Comparison of ENCODE assay signal across 1 cellular context in the genomic region with DNA sequence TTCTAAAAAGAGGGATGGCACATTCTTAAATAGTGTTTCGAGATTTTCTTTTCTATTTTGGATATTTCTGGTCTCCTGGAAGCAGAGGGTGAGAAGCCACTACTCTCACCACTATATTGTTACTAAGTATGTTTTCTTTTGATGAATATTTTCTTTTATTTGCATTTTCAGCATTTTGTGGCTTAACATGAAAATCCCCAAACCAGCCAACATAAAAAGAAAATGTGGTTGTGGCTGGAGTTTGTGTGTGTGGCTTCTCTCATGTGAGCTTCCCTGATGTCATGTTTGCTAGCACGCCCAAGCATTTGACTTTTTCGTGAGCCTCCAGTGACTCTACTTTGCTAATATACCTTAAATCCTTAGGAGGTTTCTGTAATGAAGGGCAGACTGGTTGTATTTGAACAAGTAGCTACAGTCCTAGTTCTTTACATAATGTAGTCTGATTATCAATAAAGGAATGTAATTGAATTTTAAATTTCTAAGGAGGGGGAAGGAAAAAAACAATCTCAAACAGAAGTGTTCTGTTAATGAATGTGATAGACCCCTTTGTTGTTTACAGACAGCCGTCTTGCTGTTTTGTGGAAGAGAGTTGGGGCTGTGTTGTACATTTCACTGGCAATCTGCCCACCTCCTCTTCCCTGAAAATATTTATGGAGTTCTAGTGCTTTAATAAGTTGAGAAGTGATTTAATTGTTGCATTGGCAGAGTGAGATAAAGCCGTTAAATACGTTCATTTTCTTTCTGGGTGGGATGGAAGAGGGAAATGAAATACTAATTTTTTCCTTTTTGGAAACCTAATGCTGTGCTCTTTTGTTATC.
TF ChIP-seq lines count a peak whose summit lies in the region.

No MANE protein-coding gene starts in this region.

TF ChIP-seq in GM12878, 131 proteins besides CTCF, POLR2A, EP300 and RAD21 (continued from another document and continues in another):
- TF ChIP-seq, protein P1, sequence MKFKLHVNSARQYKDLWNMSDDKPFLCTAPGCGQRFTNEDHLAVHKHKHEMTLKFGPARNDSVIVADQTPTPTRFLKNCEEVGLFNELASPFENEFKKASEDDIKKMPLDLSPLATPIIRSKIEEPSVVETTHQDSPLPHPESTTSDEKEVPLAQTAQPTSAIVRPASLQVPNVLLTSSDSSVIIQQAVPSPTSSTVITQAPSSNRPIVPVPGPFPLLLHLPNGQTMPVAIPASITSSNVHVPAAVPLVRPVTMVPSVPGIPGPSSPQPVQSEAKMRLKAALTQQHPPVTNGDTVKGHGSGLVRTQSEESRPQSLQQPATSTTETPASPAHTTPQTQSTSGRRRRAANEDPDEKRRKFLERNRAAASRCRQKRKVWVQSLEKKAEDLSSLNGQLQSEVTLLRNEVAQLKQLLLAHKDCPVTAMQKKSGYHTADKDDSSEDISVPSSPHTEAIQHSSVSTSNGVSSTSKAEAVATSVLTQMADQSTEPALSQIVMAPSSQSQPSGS (IDR thresholded peaks at IDR 0.05; ENCODE audit: low read length): peak; percentile 93
- peak; percentile 43; the same call in 1 of the 2 replicates for TF ChIP-seq EED (IDR thresholded peaks at IDR 0.05; ENCODE audit: low read depth)
- peak; percentile 90 for TF ChIP-seq CBFB (IDR thresholded peaks at IDR 0.05; ENCODE audit: low read depth)
- TF ChIP-seq NFIC (IDR thresholded peaks at IDR 0.05; ENCODE audit: low read depth, low read length): peak; percentile 91
- TF ChIP-seq, protein P2, sequence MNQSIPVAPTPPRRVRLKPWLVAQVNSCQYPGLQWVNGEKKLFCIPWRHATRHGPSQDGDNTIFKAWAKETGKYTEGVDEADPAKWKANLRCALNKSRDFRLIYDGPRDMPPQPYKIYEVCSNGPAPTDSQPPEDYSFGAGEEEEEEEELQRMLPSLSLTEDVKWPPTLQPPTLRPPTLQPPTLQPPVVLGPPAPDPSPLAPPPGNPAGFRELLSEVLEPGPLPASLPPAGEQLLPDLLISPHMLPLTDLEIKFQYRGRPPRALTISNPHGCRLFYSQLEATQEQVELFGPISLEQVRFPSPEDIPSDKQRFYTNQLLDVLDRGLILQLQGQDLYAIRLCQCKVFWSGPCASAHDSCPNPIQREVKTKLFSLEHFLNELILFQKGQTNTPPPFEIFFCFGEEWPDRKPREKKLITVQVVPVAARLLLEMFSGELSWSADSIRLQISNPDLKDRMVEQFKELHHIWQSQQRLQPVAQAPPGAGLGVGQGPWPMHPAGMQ (IDR thresholded peaks at IDR 0.05; ENCODE audit: borderline replicate concordance): no peak
- peak; percentile 53; the same call in 1 of the 2 replicates for TF ChIP-seq CHD2 (IDR thresholded peaks at IDR 0.05; ENCODE audit: borderline replicate concordance, low read depth, low read length)
- TF ChIP-seq HDGF (IDR thresholded peaks at IDR 0.05): no peak
- no peak for TF ChIP-seq STAT3 (IDR thresholded peaks at IDR 0.05; ENCODE audit: low read depth, low read length)
- TF ChIP-seq IKZF2 (IDR thresholded peaks at IDR 0.05): peak; percentile 81 to 86; a peak in 3 of 4 replicates
- TF ChIP-seq, protein P3, sequence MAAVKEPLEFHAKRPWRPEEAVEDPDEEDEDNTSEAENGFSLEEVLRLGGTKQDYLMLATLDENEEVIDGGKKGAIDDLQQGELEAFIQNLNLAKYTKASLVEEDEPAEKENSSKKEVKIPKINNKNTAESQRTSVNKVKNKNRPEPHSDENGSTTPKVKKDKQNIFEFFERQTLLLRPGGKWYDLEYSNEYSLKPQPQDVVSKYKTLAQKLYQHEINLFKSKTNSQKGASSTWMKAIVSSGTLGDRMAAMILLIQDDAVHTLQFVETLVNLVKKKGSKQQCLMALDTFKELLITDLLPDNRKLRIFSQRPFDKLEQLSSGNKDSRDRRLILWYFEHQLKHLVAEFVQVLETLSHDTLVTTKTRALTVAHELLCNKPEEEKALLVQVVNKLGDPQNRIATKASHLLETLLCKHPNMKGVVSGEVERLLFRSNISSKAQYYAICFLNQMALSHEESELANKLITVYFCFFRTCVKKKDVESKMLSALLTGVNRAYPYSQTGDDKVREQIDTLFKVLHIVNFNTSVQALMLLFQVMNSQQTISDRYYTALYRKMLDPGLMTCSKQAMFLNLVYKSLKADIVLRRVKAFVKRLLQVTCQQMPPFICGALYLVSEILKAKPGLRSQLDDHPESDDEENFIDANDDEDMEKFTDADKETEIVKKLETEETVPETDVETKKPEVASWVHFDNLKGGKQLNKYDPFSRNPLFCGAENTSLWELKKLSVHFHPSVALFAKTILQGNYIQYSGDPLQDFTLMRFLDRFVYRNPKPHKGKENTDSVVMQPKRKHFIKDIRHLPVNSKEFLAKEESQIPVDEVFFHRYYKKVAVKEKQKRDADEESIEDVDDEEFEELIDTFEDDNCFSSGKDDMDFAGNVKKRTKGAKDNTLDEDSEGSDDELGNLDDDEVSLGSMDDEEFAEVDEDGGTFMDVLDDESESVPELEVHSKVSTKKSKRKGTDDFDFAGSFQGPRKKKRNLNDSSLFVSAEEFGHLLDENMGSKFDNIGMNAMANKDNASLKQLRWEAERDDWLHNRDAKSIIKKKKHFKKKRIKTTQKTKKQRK (IDR thresholded peaks at IDR 0.05; ENCODE audit: low read depth, low read length): no peak
- no peak for TF ChIP-seq FOXK2 (IDR thresholded peaks at IDR 0.05)
- no peak for TF ChIP-seq SPI1 (IDR thresholded peaks at IDR 0.05; ENCODE audit: borderline replicate concordance, insufficient read depth, low read depth, low read length)
- TF ChIP-seq ZNF217 (IDR thresholded peaks at IDR 0.05): no peak
- TF ChIP-seq RB1 (IDR thresholded peaks at IDR 0.05; ENCODE audit: borderline replicate concordance): no peak
- TF ChIP-seq BCL11A (IDR thresholded peaks at IDR 0.05; ENCODE audit: low read depth, low read length): peak; percentile 80
- no peak for TF ChIP-seq STAT1 (conservative IDR thresholded peaks at IDR 0.05)
- TF ChIP-seq ATF7 (IDR thresholded peaks at IDR 0.05; ENCODE audit: low read depth): peak; percentile 94
- TF ChIP-seq HCFC1 (IDR thresholded peaks at IDR 0.05; ENCODE audit: low read length): no peak
- peak; percentile 40; the same call in 1 of the 2 replicates for TF ChIP-seq BACH1 (IDR thresholded peaks at IDR 0.05; ENCODE audit: borderline replicate concordance)
- TF ChIP-seq BHLHE40 (IDR thresholded peaks at IDR 0.05; ENCODE audit: borderline replicate concordance in 1 of 2, low read depth in 2 of 2, low read length in 1 of 2): peak; percentile 94 to 95
- TF ChIP-seq GATAD2B (conservative IDR thresholded peaks at IDR 0.05; ENCODE audit: low read depth): no peak
- TF ChIP-seq RBBP5 (conservative IDR thresholded peaks at IDR 0.05): no peak
- TF ChIP-seq NR2C2 (IDR thresholded peaks at IDR 0.05; ENCODE audit: borderline replicate concordance, control insufficient read depth, insufficient read length, low read depth): no peak
- no peak for TF ChIP-seq ZZZ3 (IDR thresholded peaks at IDR 0.05; ENCODE audit: control insufficient read depth, insufficient read length, low read depth)
- peak; percentile 66; the same call in 1 of the 2 replicates for TF ChIP-seq DPF2 (IDR thresholded peaks at IDR 0.05)
- no peak for TF ChIP-seq ETV6 (conservative IDR thresholded peaks at IDR 0.05 in 1 of 2, IDR thresholded peaks at IDR 0.05 in 1 of 2; ENCODE audit: borderline replicate concordance in 1 of 2, low read depth in 1 of 2)
- no peak for TF ChIP-seq EGR1 (IDR thresholded peaks at IDR 0.05; ENCODE audit: borderline replicate concordance in 1 of 2, low read depth in 2 of 2, low read length in 2 of 2)
- TF ChIP-seq CHD1 (IDR thresholded peaks at IDR 0.05; ENCODE audit: low read depth, low read length): no peak
- TF ChIP-seq POLR2AphosphoS5 (IDR thresholded peaks at IDR 0.05; ENCODE audit: low read length): no peak
- TF ChIP-seq HDAC6 (IDR thresholded peaks at IDR 0.05; ENCODE audit: unreplicated experiment): no peak
- TF ChIP-seq, protein P4, sequence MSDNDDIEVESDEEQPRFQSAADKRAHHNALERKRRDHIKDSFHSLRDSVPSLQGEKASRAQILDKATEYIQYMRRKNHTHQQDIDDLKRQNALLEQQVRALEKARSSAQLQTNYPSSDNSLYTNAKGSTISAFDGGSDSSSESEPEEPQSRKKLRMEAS (IDR thresholded peaks at IDR 0.05; ENCODE audit: low read depth, low read length): no peak
- TF ChIP-seq SREBF2 (IDR thresholded peaks at IDR 0.05; ENCODE audit: low read length): no peak
- TF ChIP-seq KLF5 (IDR thresholded peaks at IDR 0.05; ENCODE audit: partially characterized antibody): no peak
- no peak; a peak in 1 of 4 replicates for TF ChIP-seq CEBPB (IDR thresholded peaks at IDR 0.05; ENCODE audit: borderline replicate concordance in 1 of 2, low read depth in 2 of 2, low read length in 2 of 2)
- TF ChIP-seq, protein P5, sequence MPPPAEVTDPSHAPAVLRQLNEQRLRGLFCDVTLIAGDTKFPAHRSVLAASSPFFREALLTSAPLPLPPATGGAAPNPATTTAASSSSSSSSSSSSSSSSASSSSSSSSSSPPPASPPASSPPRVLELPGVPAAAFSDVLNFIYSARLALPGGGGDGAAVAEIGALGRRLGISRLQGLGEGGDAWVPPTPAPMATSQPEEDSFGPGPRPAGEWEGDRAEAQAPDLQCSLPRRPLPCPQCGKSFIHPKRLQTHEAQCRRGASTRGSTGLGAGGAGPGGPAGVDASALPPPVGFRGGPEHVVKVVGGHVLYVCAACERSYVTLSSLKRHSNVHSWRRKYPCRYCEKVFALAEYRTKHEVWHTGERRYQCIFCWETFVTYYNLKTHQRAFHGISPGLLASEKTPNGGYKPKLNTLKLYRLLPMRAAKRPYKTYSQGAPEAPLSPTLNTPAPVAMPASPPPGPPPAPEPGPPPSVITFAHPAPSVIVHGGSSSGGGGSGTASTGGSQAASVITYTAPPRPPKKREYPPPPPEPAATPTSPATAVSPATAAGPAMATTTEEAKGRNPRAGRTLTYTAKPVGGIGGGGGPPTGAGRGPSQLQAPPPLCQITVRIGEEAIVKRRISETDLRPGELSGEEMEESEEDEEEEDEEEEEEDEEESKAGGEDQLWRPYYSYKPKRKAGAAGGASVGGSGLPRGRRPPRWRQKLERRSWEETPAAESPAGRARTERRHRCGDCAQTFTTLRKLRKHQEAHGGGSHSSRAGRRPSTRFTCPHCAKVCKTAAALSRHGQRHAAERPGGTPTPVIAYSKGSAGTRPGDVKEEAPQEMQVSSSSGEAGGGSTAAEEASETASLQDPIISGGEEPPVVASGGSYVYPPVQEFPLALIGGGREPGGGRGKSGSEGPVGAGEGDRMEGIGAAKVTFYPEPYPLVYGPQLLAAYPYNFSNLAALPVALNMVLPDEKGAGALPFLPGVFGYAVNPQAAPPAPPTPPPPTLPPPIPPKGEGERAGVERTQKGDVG (CRISPR knock-in tag; IDR thresholded peaks at IDR 0.05): no peak
- no peak for TF ChIP-seq HDAC2 (IDR thresholded peaks at IDR 0.05)
- TF ChIP-seq TCF7 (IDR thresholded peaks at IDR 0.05; ENCODE audit: borderline replicate concordance): peak; percentile 92
- peak; percentile 83; the same call in 1 of the 3 replicates for TF ChIP-seq POU2F2 (IDR thresholded peaks at IDR 0.05; ENCODE audit: borderline replicate concordance, low read depth, low read length)
- no peak for TF ChIP-seq ESRRA (IDR thresholded peaks at IDR 0.05; ENCODE audit: low read length)
- TF ChIP-seq, protein P6, sequence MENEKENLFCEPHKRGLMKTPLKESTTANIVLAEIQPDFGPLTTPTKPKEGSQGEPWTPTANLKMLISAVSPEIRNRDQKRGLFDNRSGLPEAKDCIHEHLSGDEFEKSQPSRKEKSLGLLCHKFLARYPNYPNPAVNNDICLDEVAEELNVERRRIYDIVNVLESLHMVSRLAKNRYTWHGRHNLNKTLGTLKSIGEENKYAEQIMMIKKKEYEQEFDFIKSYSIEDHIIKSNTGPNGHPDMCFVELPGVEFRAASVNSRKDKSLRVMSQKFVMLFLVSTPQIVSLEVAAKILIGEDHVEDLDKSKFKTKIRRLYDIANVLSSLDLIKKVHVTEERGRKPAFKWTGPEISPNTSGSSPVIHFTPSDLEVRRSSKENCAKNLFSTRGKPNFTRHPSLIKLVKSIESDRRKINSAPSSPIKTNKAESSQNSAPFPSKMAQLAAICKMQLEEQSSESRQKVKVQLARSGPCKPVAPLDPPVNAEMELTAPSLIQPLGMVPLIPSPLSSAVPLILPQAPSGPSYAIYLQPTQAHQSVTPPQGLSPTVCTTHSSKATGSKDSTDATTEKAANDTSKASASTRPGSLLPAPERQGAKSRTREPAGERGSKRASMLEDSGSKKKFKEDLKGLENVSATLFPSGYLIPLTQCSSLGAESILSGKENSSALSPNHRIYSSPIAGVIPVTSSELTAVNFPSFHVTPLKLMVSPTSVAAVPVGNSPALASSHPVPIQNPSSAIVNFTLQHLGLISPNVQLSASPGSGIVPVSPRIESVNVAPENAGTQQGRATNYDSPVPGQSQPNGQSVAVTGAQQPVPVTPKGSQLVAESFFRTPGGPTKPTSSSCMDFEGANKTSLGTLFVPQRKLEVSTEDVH (IDR thresholded peaks at IDR 0.05; ENCODE audit: low read depth, partially characterized antibody): no peak
- TF ChIP-seq, protein P7, sequence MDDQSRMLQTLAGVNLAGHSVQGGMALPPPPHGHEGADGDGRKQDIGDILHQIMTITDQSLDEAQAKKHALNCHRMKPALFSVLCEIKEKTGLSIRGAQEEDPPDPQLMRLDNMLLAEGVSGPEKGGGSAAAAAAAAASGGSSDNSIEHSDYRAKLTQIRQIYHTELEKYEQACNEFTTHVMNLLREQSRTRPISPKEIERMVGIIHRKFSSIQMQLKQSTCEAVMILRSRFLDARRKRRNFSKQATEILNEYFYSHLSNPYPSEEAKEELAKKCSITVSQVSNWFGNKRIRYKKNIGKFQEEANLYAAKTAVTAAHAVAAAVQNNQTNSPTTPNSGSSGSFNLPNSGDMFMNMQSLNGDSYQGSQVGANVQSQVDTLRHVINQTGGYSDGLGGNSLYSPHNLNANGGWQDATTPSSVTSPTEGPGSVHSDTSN (IDR thresholded peaks at IDR 0.05; ENCODE audit: insufficient replicate concordance, low read depth, low read length): no peak
- peak; percentile 53; the same call in 1 of the 2 replicates for TF ChIP-seq IKZF1 (conservative IDR thresholded peaks at IDR 0.05)
- no peak for TF ChIP-seq MXI1 (IDR thresholded peaks at IDR 0.05; ENCODE audit: low read depth, low read length)
- TF ChIP-seq ZBED1 (IDR thresholded peaks at IDR 0.05; ENCODE audit: borderline replicate concordance): peak; percentile 52; the same call in 1 of the 2 replicates
- TF ChIP-seq NFYA (IDR thresholded peaks at IDR 0.05; ENCODE audit: borderline replicate concordance, low read depth, low read length): no peak
